Comparison of ENCODE assay signal across 31 cellular contexts in genomic region chr11:13620063-13620462, GRCh38.
"Had no signal": no experiment of that assay in that cellular context is flagged by ENCODE, and none has a peak within 500 bp of the region (broad histone marks: within the 10 kb centered on the region; RNA-seq: fewer than 3 reads in every experiment).

No MANE protein-coding gene starts in this region.

- H3K36me3 ChIP-seq: ascending aorta, breast epithelium, heart left ventricle, WERI-Rb-1 had no signal

- DNase-seq: activated B cell treated with CpG ODN at 0.5 μM for 24 hours; activated CD4-positive, alpha-beta T cell treated with anti-CD3 and anti-CD28 coated beads for 48 hours; activated CD4-positive, alpha-beta T cell treated with anti-CD3 and anti-CD28 coated beads, Interleukin-2, amount 50 U/mL, for 1 hour; activated CD4-positive, alpha-beta T cell treated with anti-CD3 and anti-CD28 coated beads, Interleukin-2, amount 50 U/mL, for 48 hours; activated CD8-positive, alpha-beta memory T cell treated with anti-CD3 and anti-CD28 coated beads for 24 hours; activated CD8-positive, alpha-beta T cell treated with anti-CD3 and anti-CD28 coated beads for 36 hours; activated effector memory CD4-positive, alpha-beta T cell treated with Interleukin-2 at 50 U/mL for 16 hours; activated naive CD4-positive, alpha-beta T cell treated with anti-CD3 and anti-CD28 coated beads, Interleukin-2, amount 10 ng/mL, durations not matched to agents 7 days and 5 days; activated naive CD8-positive, alpha-beta T cell treated with anti-CD3 and anti-CD28 coated beads, Interleukin-2, amount 10 ng/mL, durations not matched to agents 7 days and 5 days; activated T-cell treated with anti-CD3 and anti-CD28 coated beads, Interleukin-2, amount 50 U/mL, for 4 hours; dorsolateral prefrontal cortex; effector memory CD4-positive, alpha-beta T cell; endodermal cell; foreskin fibroblast; heart left ventricle; T-helper 1 cell; T-helper 17 cell; T1000; WERI-Rb-1 had no signal

- H3K27me3 Mint-ChIP-seq: activated B cell treated with CpG ODN at 0.5 μM for 24 hours; activated CD8-positive, alpha-beta T cell treated with anti-CD3 and anti-CD28 coated beads for 36 hours; brain had no signal

- FAIRE-seq: frontal cortex had no signal

- H3K27me3 ChIP-seq: ascending aorta, breast epithelium, dorsolateral prefrontal cortex, heart left ventricle had no signal

- ATAC-seq: activated CD4-positive, CD25-positive, alpha-beta regulatory T cell treated with anti-CD3 and anti-CD28 coated beads, Interleukin-2, amount 50 U/mL, for 24 hours; activated CD8-positive, alpha-beta T cell treated with anti-CD3 and anti-CD28 coated beads for 36 hours; activated naive CD4-positive, alpha-beta T cell treated with anti-CD3 and anti-CD28 coated beads, Interleukin-2, amount 50 U/mL, for 72 hours; activated T-cell treated with anti-CD3 and anti-CD28 coated beads, Interleukin-2, amount 50 U/mL, for 4 hours; activated T-helper 17 cell treated with anti-CD3 and anti-CD28 coated beads, Interleukin-2, amount 50 U/mL, for 72 hours; esophagus mucosa; heart left ventricle; T-helper 17 cell had no signal

- H3K4me3 ChIP-seq: ascending aorta, breast epithelium, coronary artery, dorsolateral prefrontal cortex, heart left ventricle had no signal

- H3K27ac Mint-ChIP-seq: activated B cell treated with CpG ODN at 0.5 μM for 24 hours; activated CD8-positive, alpha-beta T cell treated with anti-CD3 and anti-CD28 coated beads for 36 hours; activated naive CD4-positive, alpha-beta T cell treated with anti-CD3 and anti-CD28 coated beads, Interleukin-2, amount 10 ng/mL, durations not matched to agents 7 days and 5 days; activated naive CD4-positive, alpha-beta T cell treated with anti-CD3 and anti-CD28 coated beads, Interleukin-2, amount 50 U/mL, for 72 hours; activated naive CD8-positive, alpha-beta T cell treated with anti-CD3 and anti-CD28 coated beads, Interleukin-2, amount 10 ng/mL, durations not matched to agents 7 days and 5 days; activated T-helper 17 cell treated with anti-CD3 and anti-CD28 coated beads, Interleukin-2, amount 50 U/mL, for 72 hours; brain; dendritic cell treated with granulocyte-macrophage colony-stimulating factor and Interleukin-4, amounts not matched to agents 40 ng/mL and 50 ng/mL, for 4 days; endodermal cell; T-helper 17 cell; T-helper 2 cell treated with Interferon-gamma antibody and Interleukin-4, amounts not matched to agents 5 μg/mL and 100 μg/mL, for 36 hours had no signal

- H3K27ac ChIP-seq: ascending aorta, breast epithelium, coronary artery, dorsolateral prefrontal cortex, heart left ventricle, WERI-Rb-1 had no signal

- H3K4me1 ChIP-seq: ascending aorta, breast epithelium, heart left ventricle had no signal

- H3K4me3 Mint-ChIP-seq: activated B cell treated with CpG ODN at 0.5 μM for 24 hours; activated CD8-positive, alpha-beta T cell treated with anti-CD3 and anti-CD28 coated beads for 36 hours; activated naive CD4-positive, alpha-beta T cell treated with anti-CD3 and anti-CD28 coated beads, Interleukin-2, amount 10 ng/mL, durations not matched to agents 7 days and 5 days; activated naive CD8-positive, alpha-beta T cell treated with anti-CD3 and anti-CD28 coated beads, Interleukin-2, amount 10 ng/mL, durations not matched to agents 7 days and 5 days; activated T-cell treated with anti-CD3 and anti-CD28 coated beads, Interleukin-2, amount 50 U/mL, for 4 hours; activated T-helper 17 cell treated with anti-CD3 and anti-CD28 coated beads, Interleukin-2, amount 50 U/mL, for 72 hours; brain; central memory CD8-positive, alpha-beta T cell; dendritic cell treated with granulocyte-macrophage colony-stimulating factor and Interleukin-4, amounts not matched to agents 40 ng/mL and 50 ng/mL, for 4 days; endodermal cell; T-helper 17 cell; T-helper 2 cell treated with Interferon-gamma antibody and Interleukin-4, amounts not matched to agents 5 μg/mL and 100 μg/mL, for 36 hours had no signal

- H3K36me3 Mint-ChIP-seq: activated naive CD4-positive, alpha-beta T cell treated with anti-CD3 and anti-CD28 coated beads, Interleukin-2, amount 10 ng/mL, durations not matched to agents 7 days and 5 days; activated naive CD8-positive, alpha-beta T cell treated with anti-CD3 and anti-CD28 coated beads, Interleukin-2, amount 10 ng/mL, durations not matched to agents 7 days and 5 days; brain had no signal

- H3K4me1 Mint-ChIP-seq: activated B cell treated with CpG ODN at 0.5 μM for 24 hours; activated naive CD4-positive, alpha-beta T cell treated with anti-CD3 and anti-CD28 coated beads, Interleukin-2, amount 10 ng/mL, durations not matched to agents 7 days and 5 days; activated naive CD8-positive, alpha-beta T cell treated with anti-CD3 and anti-CD28 coated beads, Interleukin-2, amount 10 ng/mL, durations not matched to agents 7 days and 5 days; activated T-helper 17 cell treated with anti-CD3 and anti-CD28 coated beads, Interleukin-2, amount 50 U/mL, for 72 hours; brain; central memory CD8-positive, alpha-beta T cell; endodermal cell; T-helper 17 cell had no signal
